ENCODE assay signal across 20 cellular contexts in genomic region chr7:38448076-38448475, GRCh38.
"Had no signal": no experiment of that assay in that cellular context is flagged by ENCODE, and none has a peak within 500 bp of the region (broad histone marks: within the 10 kb centered on the region; RNA-seq: fewer than 3 reads in every experiment).

No MANE protein-coding gene starts in this region.

- DNase-seq: activated CD4-positive, alpha-beta T cell treated with anti-CD3 and anti-CD28 coated beads, Interleukin-2, amount 50 U/mL, for 48 hours; activated CD4-positive, CD25-positive, alpha-beta regulatory T cell treated with anti-CD3 and anti-CD28 coated beads, Interleukin-2, amount 50 U/mL, for 72 hours; activated CD8-positive, alpha-beta memory T cell treated with anti-CD3 and anti-CD28 coated beads, Interleukin-2, amount 10 ng/mL, durations not matched to agents 7 days and 5 days; activated gamma-delta T cell; activated T-cell treated with anti-CD3 and anti-CD28 coated beads, Interleukin-2, amount 50 U/mL, for 4 hours; colonic mucosa; effector CD8-positive, alpha-beta T cell; foreskin fibroblast; glutamatergic neuron; immature natural killer cell; left colon; naive thymus-derived CD4-positive, alpha-beta T cell; posterior cingulate gyrus; thyroid gland had no signal

- H3K27me3 Mint-ChIP-seq: activated CD8-positive, alpha-beta memory T cell treated with anti-CD3 and anti-CD28 coated beads, Interleukin-2, amount 10 ng/mL, durations not matched to agents 7 days and 5 days; activated naive CD8-positive, alpha-beta T cell had no signal

- H3K36me3 Mint-ChIP-seq: activated CD8-positive, alpha-beta memory T cell treated with anti-CD3 and anti-CD28 coated beads, Interleukin-2, amount 10 ng/mL, durations not matched to agents 7 days and 5 days; activated naive CD8-positive, alpha-beta T cell; immature natural killer cell; naive thymus-derived CD4-positive, alpha-beta T cell; stimulated activated effector memory CD8-positive, alpha-beta T cell treated with anti-CD3 and anti-CD28 coated beads, Interleukin-12 subunit alpha, Interleukin-12 subunit beta, amount 100 ng/mL, for 72 hours had no signal

- H3K9me3 ChIP-seq: colonic mucosa, neutrophil, right atrium auricular region, thyroid gland, vagina had no signal

- H3K36me3 ChIP-seq: colonic mucosa, neutrophil, right atrium auricular region, thyroid gland, vagina had no signal

- H3K4me3 Mint-ChIP-seq: activated CD8-positive, alpha-beta memory T cell treated with anti-CD3 and anti-CD28 coated beads, Interleukin-2, amount 10 ng/mL, durations not matched to agents 7 days and 5 days; activated naive CD8-positive, alpha-beta T cell; activated T-cell treated with anti-CD3 and anti-CD28 coated beads, Interleukin-2, amount 50 U/mL, for 4 hours; immature natural killer cell; naive thymus-derived CD4-positive, alpha-beta T cell; stimulated activated effector memory CD8-positive, alpha-beta T cell treated with anti-CD3 and anti-CD28 coated beads, Interleukin-12 subunit alpha, Interleukin-12 subunit beta, amount 100 ng/mL, for 72 hours had no signal

- H3K4me3 ChIP-seq: colonic mucosa, right atrium auricular region, smooth muscle cell, thyroid gland, vagina had no signal

- H3K4me1 Mint-ChIP-seq: immature natural killer cell; naive thymus-derived CD4-positive, alpha-beta T cell had no signal

- H3K27me3 ChIP-seq: colonic mucosa, right atrium auricular region, thyroid gland, vagina had no signal

- H3K4me1 ChIP-seq: colonic mucosa, thyroid gland had no signal

- H3K9me3 Mint-ChIP-seq: activated T-cell treated with anti-CD3 and anti-CD28 coated beads, Interleukin-2, amount 50 U/mL, for 4 hours; immature natural killer cell; stimulated activated effector memory CD8-positive, alpha-beta T cell treated with anti-CD3 and anti-CD28 coated beads, Interleukin-12 subunit alpha, Interleukin-12 subunit beta, amount 100 ng/mL, for 72 hours had no signal

- H3K4me2 ChIP-seq: smooth muscle cell had no signal

- H3K27ac ChIP-seq: colonic mucosa, neutrophil, right atrium auricular region, thyroid gland, vagina had no signal

- ATAC-seq: left colon; naive thymus-derived CD4-positive, alpha-beta T cell had no signal

- H3K27ac Mint-ChIP-seq: activated CD8-positive, alpha-beta memory T cell treated with anti-CD3 and anti-CD28 coated beads, Interleukin-2, amount 10 ng/mL, durations not matched to agents 7 days and 5 days; activated naive CD8-positive, alpha-beta T cell; immature natural killer cell; naive thymus-derived CD4-positive, alpha-beta T cell; stimulated activated effector memory CD8-positive, alpha-beta T cell treated with anti-CD3 and anti-CD28 coated beads, Interleukin-12 subunit alpha, Interleukin-12 subunit beta, amount 100 ng/mL, for 72 hours had no signal
